ENCODE assay signal across 8 cellular contexts in genomic region chr19:45862271-45862563, GRCh38. TPM values are rescaled to one million over a fixed set of nuclear protein-coding genes. Genes with fewer than 3 reads are reported as not detected.
DNase-seq lines count a peak whose midpoint lies in the region; ATAC-seq and TF ChIP-seq lines count a peak whose summit lies in the region.

No MANE protein-coding gene starts in this region.

- H3K9me2 ChIP-seq in PC-3 (replicated peaks; ENCODE audit: low read length), result no peaks in the 10 kb centered on the region

- no peak overlapping the region for H2BK12ac ChIP-seq in neuronal stem cell (ENCODE audit: low read length)

- peaks cover 8% of the 10 kb centered on the region for H3K79me1 ChIP-seq in neuronal stem cell (ENCODE audit: low read depth, low read length)

- H4K91ac ChIP-seq in neuronal stem cell (ENCODE audit: low read depth, low read length, poor library complexity), result no peak overlapping the region

- CTCF ChIA-PET in CD8-positive, alpha-beta T cell (lab: Charles Lee), result interaction anchor here (1.5 kb wide), 1 partner anchor 38 kb away, joined by 3 read pairs; no protein-coding TSS in a partner anchor
- CTCF ChIA-PET in PC-3 (lab: Charles Lee), result no interaction called here

- H3K36me3 Mint-ChIP-seq in CD8-positive, alpha-beta T cell, result peaks cover 30% of the 10 kb centered on the region

- H3K9me3 Mint-ChIP-seq in CD8-positive, alpha-beta T cell, result no peaks in the 10 kb centered on the region

- no peak overlapping the region for H2BK5ac ChIP-seq in neuronal stem cell (ENCODE audit: low read length)

- H2AK5ac ChIP-seq in neuronal stem cell (ENCODE audit: low read depth, low read length), result no peak overlapping the region

- peak overlapping the region; percentile 81 for H3K4me2 ChIP-seq in PC-3 (ENCODE audit: low read length)
- H3K4me2 ChIP-seq in neuronal stem cell (ENCODE audit: insufficient read depth, low read length, poor library complexity, severe bottlenecking), result peak overlapping the region; percentile 77

- H3K4me1 ChIP-seq in CD8-positive, alpha-beta T cell (ENCODE audit: insufficient read depth, low read length), result peaks cover 20% of the 10 kb centered on the region
- H3K4me1 ChIP-seq in PC-3 (ENCODE audit: insufficient read depth, low read length) (no peaks in the 10 kb centered on the region), neuronal stem cell (ENCODE audit: control insufficient read depth in 2 of 2, insufficient read depth in 1 of 2, low read depth in 1 of 2, low read length in 2 of 2) (peaks cover 0 to 3% of the 10 kb centered on the region in 2 donors)

- peaks cover 7% of the 10 kb centered on the region for H3K36me3 ChIP-seq in CD8-positive, alpha-beta T cell (ENCODE audit: insufficient read depth, low read length)
- H3K36me3 ChIP-seq in PC-3 (ENCODE audit: low read depth, low read length) (peaks cover 2% of the 10 kb centered on the region; the same call in 1 of the 2 replicates), neuronal stem cell (replicated peaks in 1 of 2; ENCODE audit: control insufficient read depth in 2 of 2, insufficient read depth in 2 of 2, low read length in 2 of 2) (peaks cover 15 to 33% of the 10 kb centered on the region in 2 donors)

- no peak for TF ChIP-seq CTCF in CD8-positive, alpha-beta T cell (IDR thresholded peaks at IDR 0.05)
- TF ChIP-seq CTCF in PC-3 (conservative IDR thresholded peaks at IDR 0.05; ENCODE audit: low read depth, low read length), result no peak

- peaks cover 16% of the 10 kb centered on the region for H3K27me3 Mint-ChIP-seq in CD8-positive, alpha-beta T cell (ENCODE audit: low read depth)

- no peak overlapping the region for H2BK120ac ChIP-seq in neuronal stem cell (ENCODE audit: low read depth, low read length)

- H3K14ac ChIP-seq in neuronal stem cell (ENCODE audit: low read length), result no peak overlapping the region

- no TSS peak for BruUV-seq in PC-3 (replicated peaks; lab: Mats Ljungman, UMichigan)

- H4K8ac ChIP-seq in neuronal stem cell (ENCODE audit: low read depth, low read length), result no peak overlapping the region

- H2AFZ ChIP-seq in PC-3 (ENCODE audit: low read length), result peak overlapping the region; percentile 76
- H2AFZ ChIP-seq in neuronal stem cell (ENCODE audit: low read length), result peak overlapping the region; percentile 84

- no peaks in the 10 kb centered on the region for H3K27me3 ChIP-seq in CD8-positive, alpha-beta T cell (ENCODE audit: insufficient read depth, low read length)
- H3K27me3 ChIP-seq in PC-3 (ENCODE audit: low read length) (peaks cover 13% of the 10 kb centered on the region), neuronal stem cell (ENCODE audit: control insufficient read depth in 3 of 3, insufficient read depth in 3 of 3, low read depth in 1 of 3, low read length in 3 of 3) (peaks cover 0 to 32% (median 14%) of the 10 kb centered on the region in 3 experiments)

- H4K20me1 ChIP-seq in PC-3 (ENCODE audit: low read length), result no peaks in the 10 kb centered on the region

- in situ Hi-C loops in KBM-7 (cut with MboI; ENCODE audit: low pct_unique_long_range_greater_than_20kb, low sequenced_read_pairs), result no loop called here

- H3K23ac ChIP-seq in neuronal stem cell (ENCODE audit: low read depth, low read length, poor library complexity), result no peak overlapping the region

- H3K9ac ChIP-seq in PC-3 (ENCODE audit: low read length) (peak overlapping the region; percentile 80), neuronal stem cell (ENCODE audit: low read depth, low read length, poor library complexity) (peak overlapping the region; percentile 81)

- no peaks in the 10 kb centered on the region for H3K9me3 ChIP-seq in CD8-positive, alpha-beta T cell (ENCODE audit: low read length)
- H3K9me3 ChIP-seq in PC-3 (ENCODE audit: low read length) (no peaks in the 10 kb centered on the region), neuronal stem cell (replicated peaks in 1 of 2; ENCODE audit: control insufficient read depth in 2 of 2, insufficient read depth in 1 of 2, low read depth in 1 of 2, low read length in 2 of 2) (peaks cover 0 to 2% of the 10 kb centered on the region in 2 donors)

- H3K27ac Mint-ChIP-seq in CD8-positive, alpha-beta T cell, result peak overlapping the region; percentile 93

- H2BK15ac ChIP-seq in neuronal stem cell (ENCODE audit: low read length), result no peak overlapping the region

- WGBS in neuronal stem cell (ENCODE audit: extremely low coverage in 2 of 2, insufficient read length in 2 of 2, insufficient replicate concordance in 1 of 2), 2 donors, result no CpG with 5 or more reads among the region's 11 CpGs

- no peak for ATAC-seq in CD8-positive, alpha-beta T cell
- ATAC-seq in PC-3, result no peak; the same call in 1 of the 2 replicates
- ATAC-seq in HG02610 (IDR thresholded peaks at IDR 0.05; ENCODE audit: unreplicated experiment), result no peak

- H3K27ac ChIP-seq in CD8-positive, alpha-beta T cell (ENCODE audit: low read depth, low read length), result peak overlapping the region; percentile 82
- peak overlapping the region; percentile 39; the same call in 1 of the 2 replicates for H3K27ac ChIP-seq in PC-3 (ENCODE audit: low read length)
- H3K27ac ChIP-seq in epithelial cell of prostate, result peak overlapping the region; percentile 78
- H3K27ac ChIP-seq in neuronal stem cell (replicated peaks; ENCODE audit: low read length), result no peak overlapping the region

- POLR2A ChIA-PET in CD8-positive, alpha-beta T cell (lab: Charles Lee), result interaction anchor here (1.7 kb wide), 1 partner anchor 24 kb away, joined by 16 read pairs; the partner anchor contains the start of gene IRF2BP1
- POLR2A ChIA-PET in PC-3 (lab: Charles Lee; ENCODE audit: unreplicated experiment), result interaction anchor here (0.6 kb wide), 1 partner anchor 63 kb away, joined by 3 read pairs; no protein-coding TSS in a partner anchor

- no peak for DNase-seq in CD8-positive, alpha-beta T cell
- DNase-seq in PC-3, result peak; percentile 6
- DNase-seq in epithelial cell of prostate (ENCODE audit: low read depth, low spot score), result no peak
- DNase-seq in neuronal stem cell (ENCODE audit: low spot score), result no peak
- DNase-seq in H4 (ENCODE audit: low spot score), result no peak
- no peak for DNase-seq in KBM-7
- DNase-seq in middle frontal gyrus (ENCODE audit: extremely low spot score, low spot score), result no peak

- peak overlapping the region; percentile 93 for H3K4me3 Mint-ChIP-seq in CD8-positive, alpha-beta T cell

- intact Hi-C loops in CD8-positive, alpha-beta T cell (cut with DNase I, micrococcal nuclease), result loop anchor here (2.0 to 5.0 kb wide), 4 partner anchors 65 to 990 kb away; partner anchors contain the start of genes AP2S1 (in 1 of the 2), POLR1G (in 1 of the 2) and QPCTL (in 1 of the 2)
- intact Hi-C loops in PC-3 (cut with micrococcal nuclease), result loop anchor here (2.0 kb wide), 1 partner anchor 21 kb away; no protein-coding TSS in a partner anchor

- H3K79me2 ChIP-seq in PC-3 (ENCODE audit: low read length), result peaks cover 23% of the 10 kb centered on the region

- peak overlapping the region; percentile 93 for H3K4me3 ChIP-seq in CD8-positive, alpha-beta T cell (ENCODE audit: low read depth, low read length)
- H3K4me3 ChIP-seq in PC-3 (ENCODE audit: low read length) (peak overlapping the region; percentile 82), neuronal stem cell (ENCODE audit: low read length in 2 of 2) (peak overlapping the region; percentile 82 to 86)

- H3K4ac ChIP-seq in neuronal stem cell (ENCODE audit: low read length), result no peak overlapping the region

- H3K4me1 Mint-ChIP-seq in CD8-positive, alpha-beta T cell (ENCODE audit: low read depth), result peaks cover 32% of the 10 kb centered on the region

- no peak overlapping the region for H3K18ac ChIP-seq in neuronal stem cell (ENCODE audit: low read length)

- no peaks in the 10 kb centered on the region for H3F3A ChIP-seq in PC-3 (ENCODE audit: low read length, unreplicated experiment)

RNA-seq across cellular contexts. Expression of gene SYMPK, which starts 0.7 kb away (rescaled TPM):
- total RNA-seq in CD8-positive, alpha-beta T cell, result 10 to 100 TPM; 52.6 to 54.2 TPM
- 36.6 and 67.3 TPM in 2 replicates for total RNA-seq in PC-3 (2014; rRNA removed)
- 58.0 TPM for polyA plus RNA-seq in neuronal stem cell (2013, experiment 1 of 2)
- 59.5 TPM for polyA plus RNA-seq in neuronal stem cell (2013, experiment 2 of 2)
- 13.2 and 17.7 TPM in 2 replicates for total RNA-seq in H4 (2014; rRNA removed; shearing (Covaris generic))

RNA-seq across cellular contexts. Expression of gene FOXA3, which starts 1.9 kb away (rescaled TPM):
- total RNA-seq in CD8-positive, alpha-beta T cell, result not detected
- 0.33 and 0.40 TPM in 2 replicates for total RNA-seq in PC-3 (2014; rRNA removed)
- 5.9 TPM for polyA plus RNA-seq in neuronal stem cell (2013, experiment 1 of 2)
- polyA plus RNA-seq in neuronal stem cell (2013, experiment 2 of 2), result 5.6 TPM
- 0.31 TPM in 1 of 2 replicates, not detected in the other for total RNA-seq in H4 (2014; rRNA removed; shearing (Covaris generic))

RNA-seq across cellular contexts. Expression of gene IRF2BP1, which starts 23.7 kb away (rescaled TPM):
- total RNA-seq in CD8-positive, alpha-beta T cell, result 10 to 100 TPM; 17.7 to 19.6 TPM
- 31.5 and 38.6 TPM in 2 replicates for total RNA-seq in PC-3 (2014; rRNA removed)
- polyA plus RNA-seq in neuronal stem cell (2013, experiment 1 of 2), result 14.0 TPM
- 14.4 TPM for polyA plus RNA-seq in neuronal stem cell (2013, experiment 2 of 2)
- total RNA-seq in H4 (2014; rRNA removed; shearing (Covaris generic)), result 8.7 and 13.0 TPM in 2 replicates

RNA-seq across cellular contexts. Expression of gene MYPOP, which starts 40.2 kb away (rescaled TPM):
- 1 to 10 TPM; 3.4 to 3.5 TPM for total RNA-seq in CD8-positive, alpha-beta T cell
- total RNA-seq in PC-3 (2014; rRNA removed), result 5.4 and 12.0 TPM in 2 replicates
- polyA plus RNA-seq in neuronal stem cell (2013, experiment 1 of 2), result 11.4 TPM
- 11.5 TPM for polyA plus RNA-seq in neuronal stem cell (2013, experiment 2 of 2)
- total RNA-seq in H4 (2014; rRNA removed; shearing (Covaris generic)), result 0.52 and 0.78 TPM in 2 replicates

RNA-seq across cellular contexts. Expression of gene RSPH6A, which starts 47.1 kb away (rescaled TPM):
- total RNA-seq in CD8-positive, alpha-beta T cell, result under 1 TPM; 0.14 to 0.28 TPM
- total RNA-seq in PC-3 (2014; rRNA removed), result 0.12 TPM in 1 of 2 replicates, not detected in the other
- polyA plus RNA-seq in neuronal stem cell (2013, experiment 1 of 2), result not detected
- 0.03 TPM for polyA plus RNA-seq in neuronal stem cell (2013, experiment 2 of 2)
- not detected in 2 replicates for total RNA-seq in H4 (2014; rRNA removed; shearing (Covaris generic))
